ENCODE assay signal across 16 cellular contexts in genomic region chrX:14398725-14399124, GRCh38.
DNase-seq lines count a peak whose midpoint lies in the region; ATAC-seq and TF ChIP-seq lines count a peak whose summit lies in the region.
"Had no signal": no experiment of that assay in that cellular context is flagged by ENCODE, and none has a peak within 500 bp of the region (broad histone marks: within the 10 kb centered on the region; RNA-seq: fewer than 3 reads in every experiment).

No MANE protein-coding gene starts in this region.

- H3K4me1 Mint-ChIP-seq in MCF 10A (ENCODE audit: insufficient read depth, unreplicated experiment): peaks cover 8% of the 10 kb centered on the region
- H3K4me1 Mint-ChIP-seq: activated CD4-positive, alpha-beta T cell treated with anti-CD3 and anti-CD28 coated beads, Interleukin-2, amount 10 ng/mL, durations not matched to agents 7 days and 5 days had no signal

- no peak overlapping the region for H3K27ac ChIP-seq in breast epithelium

- peaks cover 0 to 4% of the 10 kb centered on the region in 2 donors for H3K27me3 ChIP-seq in breast epithelium
- H3K27me3 ChIP-seq in kidney epithelial cell (ENCODE audit: control insufficient read depth, insufficient read depth, low read length): no peaks in the 10 kb centered on the region

- H3K27ac Mint-ChIP-seq in MCF 10A (ENCODE audit: low read depth, unreplicated experiment): peak overlapping the region; percentile 78
- H3K27ac Mint-ChIP-seq: activated CD4-positive, alpha-beta T cell treated with anti-CD3 and anti-CD28 coated beads, Interleukin-2, amount 10 ng/mL, durations not matched to agents 7 days and 5 days; activated naive CD8-positive, alpha-beta T cell had no signal

- no TSS peak for BruUV-seq in MCF 10A (replicated peaks; lab: Mats Ljungman, UMichigan)

- H3K9me3 Mint-ChIP-seq in MCF 10A (ENCODE audit: unreplicated experiment): peaks cover 3% of the 10 kb centered on the region
- H3K9me3 Mint-ChIP-seq: activated CD4-positive, alpha-beta T cell treated with anti-CD3 and anti-CD28 coated beads, Interleukin-2, amount 10 ng/mL, durations not matched to agents 7 days and 5 days had no signal

- TF ChIP-seq CTCF in MCF 10A (IDR thresholded peaks at IDR 0.05; ENCODE audit: unreplicated experiment) (no peak), breast epithelium (IDR thresholded peaks at IDR 0.05) (no peak), kidney epithelial cell (IDR thresholded peaks at IDR 0.05; ENCODE audit: insufficient read depth, low read length, poor library complexity, severe bottlenecking) (no peak)

- H3K4me3 ChIP-seq in breast epithelium (no peak overlapping the region), kidney epithelial cell (ENCODE audit: low read depth, low read length) (no peak overlapping the region)

- H3K27me3 Mint-ChIP-seq in MCF 10A (ENCODE audit: insufficient read depth, unreplicated experiment): no peaks in the 10 kb centered on the region
- H3K27me3 Mint-ChIP-seq: activated CD4-positive, alpha-beta T cell treated with anti-CD3 and anti-CD28 coated beads, Interleukin-2, amount 10 ng/mL, durations not matched to agents 7 days and 5 days; activated naive CD8-positive, alpha-beta T cell had no signal

- TF ChIP-seq POLR2A in breast epithelium (IDR thresholded peaks at IDR 0.05): no peak

- no peak overlapping the region for H3K4me3 Mint-ChIP-seq in MCF 10A (ENCODE audit: unreplicated experiment)
- H3K4me3 Mint-ChIP-seq: activated CD4-positive, alpha-beta T cell treated with anti-CD3 and anti-CD28 coated beads, Interleukin-2, amount 10 ng/mL, durations not matched to agents 7 days and 5 days; activated naive CD8-positive, alpha-beta T cell had no signal

- H3K9me3 ChIP-seq in breast epithelium: no peaks in the 10 kb centered on the region

- no peak for ATAC-seq in GM21447 (IDR thresholded peaks at IDR 0.05; ENCODE audit: unreplicated experiment)
- no peak for ATAC-seq in GM19035 (IDR thresholded peaks at IDR 0.05; ENCODE audit: unreplicated experiment)

- H3K4me1 ChIP-seq in breast epithelium: no peaks in the 10 kb centered on the region

- H3K36me3 Mint-ChIP-seq in MCF 10A (ENCODE audit: insufficient read depth, unreplicated experiment): peaks cover 6% of the 10 kb centered on the region
- H3K36me3 Mint-ChIP-seq: activated naive CD8-positive, alpha-beta T cell had no signal

- POLR2A ChIA-PET in MCF 10A (lab: Yijun Ruan, JAX): interaction anchor here (0.8 kb wide), 1 partner anchor 46 kb away, joined by 3 read pairs; no protein-coding TSS in a partner anchor

- H3K36me3 ChIP-seq in breast epithelium (no peaks in the 10 kb centered on the region), kidney epithelial cell (ENCODE audit: control insufficient read depth, insufficient read depth, low read length) (no peaks in the 10 kb centered on the region)

- DNase-seq in MCF 10A (ENCODE audit: unreplicated experiment) (peak; percentile 78), breast epithelium (ENCODE audit: low spot score in 2 of 2) (no peak), astrocyte of the hippocampus (ENCODE audit: low read depth, low spot score) (peak; percentile 42), kidney epithelial cell (ENCODE audit: low read depth) (peak; percentile 19), DMS79 treated with DMSO at 0.1 percent for 48 hours (lab: John Stamatoyannopoulos, UW) (no peak)
- no peak for DNase-seq in activated naive CD4-positive, alpha-beta T cell treated with Interleukin-2 at 50 U/mL for 16 hours
- DNase-seq: 8988T; activated CD4-positive, alpha-beta T cell treated with anti-CD3 and anti-CD28 coated beads, Interleukin-2, amount 10 ng/mL, durations not matched to agents 7 days and 5 days; activated T-cell treated with anti-CD3 and anti-CD28 coated beads, Interleukin-2, amount 50 U/mL, for 1 hour; NCI-H1092 treated with DMSO at 0.1 percent for 48 hours; NCI-H2227 treated with DMSO at 0.1 percent for 48 hours; SHP77 treated with DMSO at 0.1 percent for 48 hours; substantia nigra had no signal

- CTCF ChIA-PET in MCF 10A (lab: Yijun Ruan, JAX): no interaction called here

- intact Hi-C loops in MCF 10A (cut with micrococcal nuclease) (no loop called here), breast epithelium (cut with DNase I; ENCODE audit: low total_unique reads) (no loop called here)

Comparison
In these comparisons a context has a peak if more than half of its experiments do, and no peak if none do; other contexts are left out.
1. DNase-seq: peak in MCF 10A (single experiment), astrocyte of the hippocampus (single experiment) and kidney epithelial cell (single experiment); none in breast epithelium (0 of 2), activated naive CD4-positive, alpha-beta T cell treated with Interleukin-2 at 50 U/mL for 16 hours (single experiment) and DMS79 treated with DMSO at 0.1 percent for 48 hours (single experiment).